In genomic region chr11:62539238-62539925, GRCh38 we compare ENCODE assay signal across 8 cellular contexts. TPM values are rescaled to one million over a fixed set of nuclear protein-coding genes. Genes with fewer than 3 reads are reported as not detected.
DNase-seq lines count a peak whose midpoint lies in the region; ATAC-seq and TF ChIP-seq lines count a peak whose summit lies in the region.

No MANE protein-coding gene starts in this region.

- H3K9me3 Mint-ChIP-seq in CD4-positive, alpha-beta memory T cell = peaks cover 0 to 7% (median 0%) of the 10 kb centered on the region in 8 donors

- H2AFZ ChIP-seq in Loucy (ENCODE audit: low read length) = no peak overlapping the region

- H3K36me3 ChIP-seq in CD4-positive, alpha-beta memory T cell (ENCODE audit: insufficient read depth, low read length) = peaks cover 27% of the 10 kb centered on the region
- H3K36me3 ChIP-seq in Loucy (ENCODE audit: insufficient read depth, low read length) = peaks cover 4% of the 10 kb centered on the region; the same call in 1 of the 2 replicates
- H3K36me3 ChIP-seq in prostate gland = peaks cover 9 to 12% of the 10 kb centered on the region in 2 donors

- peak in 2 of 5 donors; percentile 26 to 80 for DNase-seq in CD4-positive, alpha-beta memory T cell
- DNase-seq in activated CD8-positive, alpha-beta memory T cell treated with anti-CD3 and anti-CD28 coated beads, Interleukin-2, amount 50 U/mL, for 4 hours = peak; percentile 56
- peak; percentile 84 for DNase-seq in fibroblast of peridontal ligament (ENCODE audit: extremely low read depth)
- no peak for DNase-seq in prostate gland (ENCODE audit: low spot score)
- DNase-seq in KG1 (lab: John Stamatoyannopoulos, UW) = no peak
- no peak for DNase-seq in mesenteric fat pad (ENCODE audit: low spot score)

- POLR2A ChIA-PET in CD4-positive, alpha-beta memory T cell (lab: Charles Lee; ENCODE audit: partially characterized antibody) = interaction anchor here (0.9 to 16.0 kb wide), 4 partner anchors 17 to 113 kb away, joined by 3 to 751 read pairs (median 36); partner anchors contain the start of genes INTS5 and TUT1

- no peaks in the 10 kb centered on the region for H3K9me3 ChIP-seq in CD4-positive, alpha-beta memory T cell (ENCODE audit: control insufficient read depth in 1 of 2, low read length in 2 of 2)
- H3K9me3 ChIP-seq in Loucy (ENCODE audit: insufficient read depth, low read depth, low read length) (no peaks in the 10 kb centered on the region), prostate gland (no peaks in the 10 kb centered on the region)

- peak overlapping the region; percentile 35 for H3K9ac ChIP-seq in Loucy (ENCODE audit: low read depth, low read length, poor library complexity, severe bottlenecking)

- H3K4me3 ChIP-seq in CD4-positive, alpha-beta memory T cell (ENCODE audit: low read length in 2 of 2) = peak overlapping the region; percentile 42 to 44
- H3K4me3 ChIP-seq in Loucy (ENCODE audit: low read length, poor library complexity, severe bottlenecking) (no peak overlapping the region), prostate gland (peak overlapping the region in 1 of 2 donors; percentile 3)

- no peak for ATAC-seq in GM19455 (IDR thresholded peaks at IDR 0.05; ENCODE audit: unreplicated experiment)

- H3K4me2 ChIP-seq in Loucy (ENCODE audit: low read depth, low read length, poor library complexity, severe bottlenecking) = peak overlapping the region; percentile 36

- H3K79me2 ChIP-seq in Loucy (ENCODE audit: insufficient read depth, low read length) = peaks cover 28% of the 10 kb centered on the region

- H3K36me3 Mint-ChIP-seq in CD4-positive, alpha-beta memory T cell = peaks cover 26 to 57% of the 10 kb centered on the region in 2 donors

- CTCF ChIA-PET in CD4-positive, alpha-beta memory T cell (lab: Charles Lee; ENCODE audit: partially characterized antibody) = interaction anchor here (0.9 to 13.4 kb wide), 3 partner anchors 17 to 115 kb away, joined by 5 to 450 read pairs (median 151); no protein-coding TSS in a partner anchor

- H3K4me1 Mint-ChIP-seq in CD4-positive, alpha-beta memory T cell = peaks cover 50 to 79% (median 63%) of the 10 kb centered on the region in 4 donors

- no peak for TF ChIP-seq POLR2A in prostate gland (IDR thresholded peaks at IDR 0.05)

- intact Hi-C loops in CD4-positive, alpha-beta memory T cell (cut with micrococcal nuclease) = no loop called here
- intact Hi-C loops in prostate gland (cut with DNase I) = no loop called here

- H3K27me3 ChIP-seq in CD4-positive, alpha-beta memory T cell (ENCODE audit: insufficient read depth, low read length) = no peaks in the 10 kb centered on the region
- no peaks in the 10 kb centered on the region for H3K27me3 ChIP-seq in Loucy (ENCODE audit: insufficient read depth, low read length, poor library complexity, severe bottlenecking)
- H3K27me3 ChIP-seq in prostate gland (replicated peaks; ENCODE audit: insufficient read depth) = no peaks in the 10 kb centered on the region

- WGBS in prostate gland = 8% methylated on average over 9 of the region's 13 CpGs

- no peaks in the 10 kb centered on the region for H3K27me3 Mint-ChIP-seq in CD4-positive, alpha-beta memory T cell

- no peaks in the 10 kb centered on the region for H3F3A ChIP-seq in Loucy (ENCODE audit: low read depth)

- TF ChIP-seq CTCF in Loucy (conservative IDR thresholded peaks at IDR 0.05; ENCODE audit: low read length) (no peak), prostate gland (IDR thresholded peaks at IDR 0.05) (no peak)

- H3K27ac Mint-ChIP-seq in CD4-positive, alpha-beta memory T cell = peak overlapping the region; percentile 42 to 99 (median 91)

- H3K27ac ChIP-seq in CD4-positive, alpha-beta memory T cell (ENCODE audit: low read depth, low read length) = peak overlapping the region; percentile 97
- H3K27ac ChIP-seq in prostate gland = peak overlapping the region; percentile 65 to 99

- H3K9me2 ChIP-seq in Loucy (replicated peaks; ENCODE audit: low read depth, low read length) = no peaks in the 10 kb centered on the region

- peak overlapping the region; percentile 48 to 88 (median 76) for H3K4me3 Mint-ChIP-seq in CD4-positive, alpha-beta memory T cell

- no peaks in the 10 kb centered on the region for H4K20me1 ChIP-seq in Loucy (ENCODE audit: insufficient read depth, low read length, poor library complexity, severe bottlenecking)

- H3K4me1 ChIP-seq in CD4-positive, alpha-beta memory T cell (ENCODE audit: insufficient read depth, low read length) = peaks cover 72% of the 10 kb centered on the region
- H3K4me1 ChIP-seq in Loucy (ENCODE audit: insufficient read depth, low read length, poor library complexity, severe bottlenecking) (peaks cover 44% of the 10 kb centered on the region), prostate gland (replicated peaks) (peaks cover 49% of the 10 kb centered on the region)

RNA-seq across cellular contexts. Expression of gene AHNAK, which starts 7.2 kb away (rescaled TPM):
- total RNA-seq in CD4-positive, alpha-beta memory T cell = 100 to 1,000 TPM; 559 to 573 TPM
- 100 to 1,000 TPM in 1 of 2 donors, 10 to 100 TPM in 1; 23.5 to 186 TPM for polyA plus RNA-seq in CD4-positive, alpha-beta memory T cell
- total RNA-seq in prostate gland = 100 to 1,000 TPM; 367 to 434 TPM
- total RNA-seq in mesenteric fat pad = 1,254 TPM

RNA-seq across cellular contexts. Expression of gene EEF1G, which starts 34.3 kb away (rescaled TPM):
- 1,000 to 10,000 TPM; 1,815 to 1,855 TPM for total RNA-seq in CD4-positive, alpha-beta memory T cell
- polyA plus RNA-seq in CD4-positive, alpha-beta memory T cell = 1,000 to 10,000 TPM; 1,453 to 1,910 TPM
- 1,000 to 10,000 TPM; 1,254 to 2,389 TPM for total RNA-seq in prostate gland
- 865 TPM for total RNA-seq in mesenteric fat pad

RNA-seq across cellular contexts. Expression of gene TUT1, which starts 51.9 kb away (rescaled TPM):
- total RNA-seq in CD4-positive, alpha-beta memory T cell = 10 to 100 TPM; 37.7 to 38.1 TPM
- polyA plus RNA-seq in CD4-positive, alpha-beta memory T cell = 10 to 100 TPM; 14.6 to 19.7 TPM
- total RNA-seq in prostate gland (10 to 100 TPM; 26.6 to 30.6 TPM), mesenteric fat pad (13.4 TPM)

Comparison
In these comparisons a context has a peak if more than half of its experiments do, and no peak if none do; other contexts are left out.
1. DNase-seq: peak in activated CD8-positive, alpha-beta memory T cell treated with anti-CD3 and anti-CD28 coated beads, Interleukin-2, amount 50 U/mL, for 4 hours (single experiment) and fibroblast of peridontal ligament (single experiment); none in prostate gland (single experiment), KG1 (single experiment) and mesenteric fat pad (single experiment).